ENCODE assay signal across 8 cellular contexts in genomic region chr18:55589625-55590291, GRCh38. TPM values are rescaled to one million over a fixed set of nuclear protein-coding genes. Genes with fewer than 3 reads are reported as not detected.
DNase-seq lines count a peak whose midpoint lies in the region; ATAC-seq and TF ChIP-seq lines count a peak whose summit lies in the region.

No MANE protein-coding gene starts in this region.

- TF ChIP-seq CTCF in kidney epithelial cell (IDR thresholded peaks at IDR 0.05; ENCODE audit: insufficient read depth, low read length, poor library complexity, severe bottlenecking), result no peak

- H3K36me3 ChIP-seq in kidney epithelial cell (ENCODE audit: control insufficient read depth, insufficient read depth, low read length), result no peaks in the 10 kb centered on the region

- peak; percentile 90 for ATAC-seq in GM18868 (IDR thresholded peaks at IDR 0.05; ENCODE audit: unreplicated experiment)
- peak; percentile 81 for ATAC-seq in HG03135 (IDR thresholded peaks at IDR 0.05; ENCODE audit: unreplicated experiment)

- DNase-seq in A172 (ENCODE audit: low spot score) (peak; percentile 88), NCI-H226 (peak; percentile 70), kidney epithelial cell (ENCODE audit: low read depth) (peak; percentile 72)
- peak; percentile 54 for DNase-seq in activated CD4-positive, alpha-beta T cell treated with anti-CD3 and anti-CD28 coated beads for 1 hour
- peak; percentile 49 to 70 (median 53) for DNase-seq in stimulated activated CD4-positive, alpha-beta T cell treated with anti-CD3 and anti-CD28 coated beads, Interleukin-12 subunit alpha, Interleukin-12 subunit beta, amount 100 ng/mL, for 48 hours (ENCODE audit: low read depth in 2 of 3, low spot score in 1 of 3)

- H3K27me3 ChIP-seq in kidney epithelial cell (ENCODE audit: control insufficient read depth, insufficient read depth, low read length), result no peaks in the 10 kb centered on the region

- peak overlapping the region; percentile 80 for H3K4me3 ChIP-seq in kidney epithelial cell (ENCODE audit: low read depth, low read length)

- H3K27ac ChIP-seq in cingulate gyrus (ENCODE audit: low read depth, low read length), result peak overlapping the region; percentile 86

RNA-seq across cellular contexts. Expression of gene TCF4, which starts 1.8 kb away (rescaled TPM):
- total RNA-seq in A172 (2014; rRNA removed; shearing (Covaris generic)), result 55.0 and 100.0 TPM in 2 replicates
- 9.4 and 15.7 TPM in 2 replicates for total RNA-seq in kidney epithelial cell

Comparison
In these comparisons a context has a peak if more than half of its experiments do, and no peak if none do; other contexts are left out.
1. Peak in every context shown above with its lines: DNase-seq, ATAC-seq, H3K4me3 ChIP-seq and H3K27ac ChIP-seq.